In genomic region chr11:128628686-128629085, GRCh38 we compare ENCODE assay signal across 11 cellular contexts. TPM values are rescaled to one million over a fixed set of nuclear protein-coding genes. Genes with fewer than 3 reads are reported as not detected.
DNase-seq lines count a peak whose midpoint lies in the region; ATAC-seq and TF ChIP-seq lines count a peak whose summit lies in the region.
"Had no signal": no experiment of that assay in that cellular context is flagged by ENCODE, and none has a peak within 500 bp of the region (broad histone marks: within the 10 kb centered on the region; RNA-seq: fewer than 3 reads in every experiment).

No MANE protein-coding gene starts in this region.

- peak overlapping the region; percentile 55 for H3K27ac ChIP-seq in upper lobe of right lung
- H3K27ac ChIP-seq in neural progenitor cell: no peak overlapping the region
- H3K27ac ChIP-seq in esophagus muscularis mucosa (replicated peaks in 1 of 4): no peak overlapping the region
- H3K27ac ChIP-seq: hepatocyte, HL-60 had no signal

- H3K36me3 Mint-ChIP-seq in activated naive CD4-positive, alpha-beta T cell treated with anti-CD3 and anti-CD28 coated beads for 36 hours (ENCODE audit: low read depth): no peaks in the 10 kb centered on the region
- H3K36me3 Mint-ChIP-seq in activated naive CD8-positive, alpha-beta T cell treated with anti-CD3 and anti-CD28 coated beads for 36 hours: peaks cover 2% of the 10 kb centered on the region
- H3K36me3 Mint-ChIP-seq in neural progenitor cell: no peaks in the 10 kb centered on the region

- H3K79me2 ChIP-seq in neural progenitor cell (ENCODE audit: low read depth): no peaks in the 10 kb centered on the region
- H3K79me2 ChIP-seq: hepatocyte had no signal

- H2AFZ ChIP-seq in neural progenitor cell (replicated peaks): no peak overlapping the region
- H2AFZ ChIP-seq: hepatocyte had no signal

- peaks cover 31% of the 10 kb centered on the region for H3K4me1 ChIP-seq in upper lobe of right lung
- peaks cover 3% of the 10 kb centered on the region for H3K4me1 ChIP-seq in neural progenitor cell
- H3K4me1 ChIP-seq in esophagus muscularis mucosa: peaks cover 14 to 17% (median 14%) of the 10 kb centered on the region in 4 donors

- TF ChIP-seq CTCF in upper lobe of right lung (IDR thresholded peaks at IDR 0.05) (no peak), neural progenitor cell (IDR thresholded peaks at IDR 0.05) (no peak), esophagus muscularis mucosa (IDR thresholded peaks at IDR 0.05) (no peak)

- peaks cover 76% of the 10 kb centered on the region for H3K4me1 Mint-ChIP-seq in activated naive CD4-positive, alpha-beta T cell treated with anti-CD3 and anti-CD28 coated beads for 36 hours (ENCODE audit: low read depth)
- H3K4me1 Mint-ChIP-seq in activated naive CD8-positive, alpha-beta T cell treated with anti-CD3 and anti-CD28 coated beads for 36 hours: peaks cover 82% of the 10 kb centered on the region
- H3K4me1 Mint-ChIP-seq in neural progenitor cell: peaks cover 31% of the 10 kb centered on the region

- H3K27me3 Mint-ChIP-seq in activated naive CD4-positive, alpha-beta T cell treated with anti-CD3 and anti-CD28 coated beads for 36 hours (ENCODE audit: low read depth): no peaks in the 10 kb centered on the region
- no peaks in the 10 kb centered on the region for H3K27me3 Mint-ChIP-seq in activated naive CD8-positive, alpha-beta T cell treated with anti-CD3 and anti-CD28 coated beads for 36 hours
- peaks cover 9% of the 10 kb centered on the region for H3K27me3 Mint-ChIP-seq in neural progenitor cell (ENCODE audit: insufficient read depth, low read depth)

- no peaks in the 10 kb centered on the region for H3K36me3 ChIP-seq in upper lobe of right lung
- H3K36me3 ChIP-seq in neural progenitor cell: no peaks in the 10 kb centered on the region
- H3K36me3 ChIP-seq in esophagus muscularis mucosa: no peaks in the 10 kb centered on the region

- H4K20me1 ChIP-seq in neural progenitor cell (ENCODE audit: low read depth): no peaks in the 10 kb centered on the region

- no peak overlapping the region for H3K9ac ChIP-seq in neural progenitor cell

- no peaks in the 10 kb centered on the region for H3K27me3 ChIP-seq in upper lobe of right lung
- H3K27me3 ChIP-seq in neural progenitor cell: peaks cover 5% of the 10 kb centered on the region
- no peaks in the 10 kb centered on the region for H3K27me3 ChIP-seq in esophagus muscularis mucosa
- H3K27me3 ChIP-seq: hepatocyte had no signal

- 92% methylated on average over 7 of the region's 7 CpGs for WGBS in esophagus muscularis mucosa

- no peak overlapping the region for H3K4me2 ChIP-seq in neural progenitor cell
- H3K4me2 ChIP-seq: hepatocyte had no signal

- TF ChIP-seq POLR2A in esophagus muscularis mucosa (IDR thresholded peaks at IDR 0.05; ENCODE audit: low read depth): no peak

- ATAC-seq in HG03066 (IDR thresholded peaks at IDR 0.05; ENCODE audit: low read depth, unreplicated experiment) (peak; percentile 40), upper lobe of right lung (peak; percentile 16), HG03521 (IDR thresholded peaks at IDR 0.05; ENCODE audit: unreplicated experiment) (no peak)

- peak overlapping the region; percentile 55 for H3K4me3 Mint-ChIP-seq in activated naive CD4-positive, alpha-beta T cell treated with anti-CD3 and anti-CD28 coated beads for 36 hours
- H3K4me3 Mint-ChIP-seq in activated naive CD8-positive, alpha-beta T cell treated with anti-CD3 and anti-CD28 coated beads for 36 hours: peak overlapping the region; percentile 71
- no peak overlapping the region for H3K4me3 Mint-ChIP-seq in neural progenitor cell

- intact Hi-C loops in activated naive CD4-positive, alpha-beta T cell treated with anti-CD3 and anti-CD28 coated beads for 36 hours (cut with micrococcal nuclease): loop anchor here (2.0 to 5.0 kb wide), 2 partner anchors 78 to 576 kb away; no protein-coding TSS in a partner anchor
- intact Hi-C loops in upper lobe of right lung (cut with DNase I): loop anchor here (10.0 kb wide), 3 partner anchors 206 to 454 kb away; no protein-coding TSS in a partner anchor
- intact Hi-C loops in esophagus muscularis mucosa (cut with DNase I): loop anchor here (1.0 to 2.0 kb wide), 2 partner anchors 334 to 456 kb away; no protein-coding TSS in a partner anchor

- H3K4me3 ChIP-seq in upper lobe of right lung (no peak overlapping the region), neural progenitor cell (no peak overlapping the region), esophagus muscularis mucosa (no peak overlapping the region)
- H3K4me3 ChIP-seq: hepatocyte had no signal

- H3K9me3 ChIP-seq in upper lobe of right lung (no peaks in the 10 kb centered on the region), neural progenitor cell (ENCODE audit: low read depth) (no peaks in the 10 kb centered on the region), esophagus muscularis mucosa (no peaks in the 10 kb centered on the region)

- H3F3A ChIP-seq in neural progenitor cell (ENCODE audit: low read depth): no peaks in the 10 kb centered on the region

- peak overlapping the region; percentile 84 for H3K27ac Mint-ChIP-seq in activated naive CD4-positive, alpha-beta T cell treated with anti-CD3 and anti-CD28 coated beads for 36 hours
- H3K27ac Mint-ChIP-seq in activated naive CD8-positive, alpha-beta T cell treated with anti-CD3 and anti-CD28 coated beads for 36 hours: peak overlapping the region; percentile 92
- no peak overlapping the region for H3K27ac Mint-ChIP-seq in neural progenitor cell

- CTCF ChIA-PET in activated naive CD4-positive, alpha-beta T cell treated with anti-CD3 and anti-CD28 coated beads for 36 hours (lab: Charles Lee): interaction anchor here (0.7 to 7.6 kb wide), 23 partner anchors 24 to 471 kb away, joined by 3 to 190 read pairs (median 7); no protein-coding TSS in a partner anchor

- no peak for TF ChIP-seq EP300 in esophagus muscularis mucosa (IDR thresholded peaks at IDR 0.05)

- peak; percentile 27 for DNase-seq in activated naive CD4-positive, alpha-beta T cell treated with anti-CD3 and anti-CD28 coated beads for 36 hours
- no peak for DNase-seq in activated naive CD4-positive, alpha-beta T cell treated with anti-CD3 and anti-CD28 coated beads, Interleukin-2, amount 50 U/mL, for 16 hours
- no peak for DNase-seq in activated naive CD8-positive, alpha-beta T cell treated with anti-CD3 and anti-CD28 coated beads for 36 hours
- DNase-seq in upper lobe of right lung (no peak), neural progenitor cell (ENCODE audit: low spot score) (no peak), esophagus muscularis mucosa (ENCODE audit: extremely low spot score) (no peak)
- DNase-seq: NCI-H187 treated with DMSO at 0.1 percent for 48 hours had no signal

- H3K9me3 Mint-ChIP-seq in activated naive CD4-positive, alpha-beta T cell treated with anti-CD3 and anti-CD28 coated beads for 36 hours: no peaks in the 10 kb centered on the region
- no peaks in the 10 kb centered on the region for H3K9me3 Mint-ChIP-seq in activated naive CD8-positive, alpha-beta T cell treated with anti-CD3 and anti-CD28 coated beads for 36 hours
- H3K9me3 Mint-ChIP-seq in neural progenitor cell: no peaks in the 10 kb centered on the region

RNA-seq across cellular contexts. Expression of gene ETS1, which starts 41.3 kb away (rescaled TPM):
- total RNA-seq in activated naive CD4-positive, alpha-beta T cell treated with anti-CD3 and anti-CD28 coated beads for 36 hours: 100 to 1,000 TPM; 336 to 338 TPM
- 100 to 1,000 TPM; 426 to 430 TPM for total RNA-seq in activated naive CD8-positive, alpha-beta T cell treated with anti-CD3 and anti-CD28 coated beads for 36 hours
- 121 TPM for total RNA-seq in upper lobe of right lung
- 0.54 and 0.93 TPM in 2 replicates for total RNA-seq in neural progenitor cell (ENCODE audit: low replicate concordance)
- total RNA-seq in esophagus muscularis mucosa: 10 to 100 TPM; 39.5 to 74.4 (median 59.7) TPM

Comparison
In these comparisons a context has a peak if more than half of its experiments do, and no peak if none do; other contexts are left out.
1. RNA of gene ETS1, which starts 41.3 kb away (total RNA-seq): 426 to 430 TPM in activated naive CD8-positive, alpha-beta T cell treated with anti-CD3 and anti-CD28 coated beads for 36 hours, 336 to 338 TPM in activated naive CD4-positive, alpha-beta T cell treated with anti-CD3 and anti-CD28 coated beads for 36 hours, 121 TPM in upper lobe of right lung (single experiment) and 39.5 to 74.4 TPM in esophagus muscularis mucosa; 0.54 to 0.93 TPM in neural progenitor cell; every median in the first group is over 10 times any median in the second.